ENCODE assay signal across 1 cellular context in the genomic region with DNA sequence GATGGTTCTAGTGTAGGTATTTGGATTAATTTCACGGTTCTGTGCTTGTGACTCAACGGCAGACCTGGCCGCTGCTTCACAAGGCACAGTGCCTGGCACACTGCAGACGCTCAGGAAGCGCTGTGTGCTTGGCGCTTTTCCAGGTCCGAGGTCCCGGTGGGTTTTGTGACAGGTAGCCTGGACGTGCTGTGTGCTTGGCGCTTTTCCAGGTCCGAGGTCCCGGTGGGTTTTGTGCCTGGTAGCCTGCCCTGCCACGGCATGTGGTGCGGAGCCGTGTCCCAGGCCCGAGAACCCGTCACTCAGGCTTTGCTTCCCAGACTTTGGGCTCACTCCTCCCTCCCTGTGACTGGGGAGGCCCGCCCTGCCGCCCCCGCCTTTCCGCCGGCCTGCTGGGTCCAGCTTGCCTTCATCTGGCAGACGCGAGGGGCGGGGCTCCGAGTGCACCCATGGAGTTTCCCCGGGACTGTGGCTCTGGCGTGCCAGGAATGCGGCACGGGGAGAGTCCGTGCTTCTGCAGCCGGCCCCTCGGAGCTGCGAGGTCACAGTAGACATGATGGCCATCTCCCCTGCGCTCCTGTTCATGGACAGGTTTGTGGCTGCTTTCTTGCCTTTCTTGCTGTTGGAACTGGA.
TF ChIP-seq lines count a peak whose summit lies in the region.

No MANE protein-coding gene starts in this region.

TF ChIP-seq in WTC11, 78 proteins besides CTCF, POLR2A, EP300 and RAD21 (continued from another document):
- TF ChIP-seq, protein P1, sequence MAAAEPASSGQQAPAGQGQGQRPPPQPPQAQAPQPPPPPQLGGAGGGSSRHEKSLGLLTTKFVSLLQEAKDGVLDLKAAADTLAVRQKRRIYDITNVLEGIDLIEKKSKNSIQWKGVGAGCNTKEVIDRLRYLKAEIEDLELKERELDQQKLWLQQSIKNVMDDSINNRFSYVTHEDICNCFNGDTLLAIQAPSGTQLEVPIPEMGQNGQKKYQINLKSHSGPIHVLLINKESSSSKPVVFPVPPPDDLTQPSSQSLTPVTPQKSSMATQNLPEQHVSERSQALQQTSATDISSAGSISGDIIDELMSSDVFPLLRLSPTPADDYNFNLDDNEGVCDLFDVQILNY (CRISPR knock-in tag; IDR thresholded peaks at IDR 0.05): no peak
- TF ChIP-seq, protein P2, sequence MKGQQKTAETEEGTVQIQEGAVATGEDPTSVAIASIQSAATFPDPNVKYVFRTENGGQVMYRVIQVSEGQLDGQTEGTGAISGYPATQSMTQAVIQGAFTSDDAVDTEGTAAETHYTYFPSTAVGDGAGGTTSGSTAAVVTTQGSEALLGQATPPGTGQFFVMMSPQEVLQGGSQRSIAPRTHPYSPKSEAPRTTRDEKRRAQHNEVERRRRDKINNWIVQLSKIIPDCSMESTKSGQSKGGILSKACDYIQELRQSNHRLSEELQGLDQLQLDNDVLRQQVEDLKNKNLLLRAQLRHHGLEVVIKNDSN (CRISPR knock-in tag; IDR thresholded peaks at IDR 0.05): peak; percentile 62; the same call in 1 of the 2 replicates
- TF ChIP-seq KAT7 (CRISPR knock-in tag; IDR thresholded peaks at IDR 0.05; ENCODE audit: borderline replicate concordance): no peak
- no peak for TF ChIP-seq PRRX2 (CRISPR knock-in tag; IDR thresholded peaks at IDR 0.05)
- TF ChIP-seq ZNF423 (CRISPR knock-in tag; IDR thresholded peaks at IDR 0.05): no peak
- TF ChIP-seq TEAD4 (CRISPR knock-in tag; IDR thresholded peaks at IDR 0.05): peak; percentile 81; the same call in 1 of the 2 replicates
- TF ChIP-seq SMAD4 (CRISPR knock-in tag; IDR thresholded peaks at IDR 0.05): no peak
- peak; percentile 92 for TF ChIP-seq TEAD1 (CRISPR knock-in tag; IDR thresholded peaks at IDR 0.05)
- TF ChIP-seq, protein P3, sequence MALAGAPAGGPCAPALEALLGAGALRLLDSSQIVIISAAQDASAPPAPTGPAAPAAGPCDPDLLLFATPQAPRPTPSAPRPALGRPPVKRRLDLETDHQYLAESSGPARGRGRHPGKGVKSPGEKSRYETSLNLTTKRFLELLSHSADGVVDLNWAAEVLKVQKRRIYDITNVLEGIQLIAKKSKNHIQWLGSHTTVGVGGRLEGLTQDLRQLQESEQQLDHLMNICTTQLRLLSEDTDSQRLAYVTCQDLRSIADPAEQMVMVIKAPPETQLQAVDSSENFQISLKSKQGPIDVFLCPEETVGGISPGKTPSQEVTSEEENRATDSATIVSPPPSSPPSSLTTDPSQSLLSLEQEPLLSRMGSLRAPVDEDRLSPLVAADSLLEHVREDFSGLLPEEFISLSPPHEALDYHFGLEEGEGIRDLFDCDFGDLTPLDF (CRISPR knock-in tag; IDR thresholded peaks at IDR 0.05): 0 out of 2 replicates have a peak, but pooled peaks have one; percentile 60
